ENCODE assay signal across 9 cellular contexts in genomic region chr1:213989740-213990472, GRCh38. TPM values are rescaled to one million over a fixed set of nuclear protein-coding genes. Genes with fewer than 3 reads are reported as not detected.
DNase-seq lines count a peak whose midpoint lies in the region; ATAC-seq and TF ChIP-seq lines count a peak whose summit lies in the region.
"Had no signal": no experiment of that assay in that cellular context is flagged by ENCODE, and none has a peak within 500 bp of the region (broad histone marks: within the 10 kb centered on the region; RNA-seq: fewer than 3 reads in every experiment).

No MANE protein-coding gene starts in this region.

- H3K4me1 Mint-ChIP-seq in MCF 10A (ENCODE audit: insufficient read depth, unreplicated experiment) (peaks cover 15% of the 10 kb centered on the region), T-helper 17 cell (peaks cover 20% of the 10 kb centered on the region)

- H3K9ac ChIP-seq in mammary epithelial cell (ENCODE audit: insufficient read depth, low read length): no peak overlapping the region

- TF ChIP-seq CTCF in MCF 10A (IDR thresholded peaks at IDR 0.05; ENCODE audit: unreplicated experiment): no peak
- TF ChIP-seq CTCF in mammary epithelial cell (conservative IDR thresholded peaks at IDR 0.05 in 1 of 2, IDR thresholded peaks at IDR 0.05 in 1 of 2; ENCODE audit: extremely low read depth in 1 of 2, insufficient read depth in 1 of 2, low read depth in 1 of 2, low read length in 2 of 2): no peak

- no peaks in the 10 kb centered on the region for H3K9me3 Mint-ChIP-seq in MCF 10A (ENCODE audit: unreplicated experiment)

- BruUV-seq in MCF 10A (replicated peaks; lab: Mats Ljungman, UMichigan): no TSS peak
- BruUV-seq in mammary epithelial cell (replicated peaks; lab: Mats Ljungman, UMichigan): no TSS peak

- DNase-seq in MCF 10A (ENCODE audit: unreplicated experiment) (peak; percentile 27), mammary epithelial cell (no peak), T-helper 17 cell (no peak), left lobe of liver (ENCODE audit: low spot score) (no peak), posterior cingulate gyrus (no peak)
- DNase-seq in stimulated activated CD4-positive, alpha-beta T cell treated with anti-CD3 and anti-CD28 coated beads, Interleukin-2, amount 100 ng/mL, for 24 hours: no peak
- no peak for DNase-seq in activated CD4-positive, alpha-beta T cell treated with anti-CD3 and anti-CD28 coated beads for 48 hours

- peaks cover 47% of the 10 kb centered on the region for H3K27me3 ChIP-seq in mammary epithelial cell (ENCODE audit: insufficient read depth, low read length)

- no peaks in the 10 kb centered on the region for H4K20me1 ChIP-seq in mammary epithelial cell (ENCODE audit: insufficient read depth, low read length)

- H3K27ac Mint-ChIP-seq in MCF 10A (ENCODE audit: low read depth, unreplicated experiment) (no peak overlapping the region), T-helper 17 cell (no peak overlapping the region)

- no peak overlapping the region for H3K4me3 ChIP-seq in mammary epithelial cell (replicated peaks in 1 of 3; ENCODE audit: insufficient read depth in 1 of 3, low read depth in 2 of 3, low read length in 3 of 3)
- H3K4me3 ChIP-seq in urinary bladder (ENCODE audit: low read depth, low read length): peak overlapping the region; percentile 60

- WGBS in mammary epithelial cell (ENCODE audit: low coverage, missing lambda C conversion rate): 36% methylated on average over 2 of the region's 5 CpGs
- 50% methylated on average over 5 of the region's 5 CpGs for WGBS in urinary bladder

- intact Hi-C loops in MCF 10A (cut with micrococcal nuclease) (loop anchor here (2.0 kb wide), 1 partner anchor 133 kb away; no protein-coding TSS in a partner anchor), mammary epithelial cell (cut with micrococcal nuclease) (loop anchor here (5.0 kb wide), 2 partner anchors 132 to 222 kb away; no protein-coding TSS in a partner anchor), posterior cingulate gyrus (cut with DNase I) (loop anchor here (10.0 kb wide), 1 partner anchor 855 kb away; no protein-coding TSS in a partner anchor)

- H3K9me3 ChIP-seq in mammary epithelial cell (replicated peaks; ENCODE audit: insufficient read depth, low read length) (no peaks in the 10 kb centered on the region), T-helper 17 cell (ENCODE audit: control insufficient read depth, low read length, poor library complexity, severe bottlenecking) (peaks cover 2% of the 10 kb centered on the region)
- H3K9me3 ChIP-seq: uterus had no signal

- H2AFZ ChIP-seq in mammary epithelial cell (ENCODE audit: low read depth, low read length): no peak overlapping the region

- H3K36me3 ChIP-seq in mammary epithelial cell (ENCODE audit: insufficient read depth, low read length) (no peaks in the 10 kb centered on the region), urinary bladder (ENCODE audit: insufficient read depth) (no peaks in the 10 kb centered on the region)
- H3K36me3 ChIP-seq: uterus had no signal

- in situ Hi-C loops in mammary epithelial cell (cut with MboI; ENCODE audit: low sequenced_read_pairs in 2 of 2): no loop called here

- H3K4me1 ChIP-seq in mammary epithelial cell (ENCODE audit: insufficient read depth, low read length): peaks cover 6% of the 10 kb centered on the region
- H3K4me1 ChIP-seq in urinary bladder (ENCODE audit: insufficient read depth): no peaks in the 10 kb centered on the region

- H3K79me2 ChIP-seq in mammary epithelial cell (ENCODE audit: insufficient read depth, low read length): no peaks in the 10 kb centered on the region

- POLR2A ChIA-PET in MCF 10A (lab: Yijun Ruan, JAX): interaction anchor here (0.7 to 4.4 kb wide), 6 partner anchors 9 to 342 kb away, joined by 3 to 31 read pairs (median 4); no protein-coding TSS in a partner anchor

- H3K4me2 ChIP-seq in mammary epithelial cell (ENCODE audit: insufficient read depth, low read depth, low read length): no peak overlapping the region

- CTCF ChIA-PET in MCF 10A (lab: Yijun Ruan, JAX): interaction anchor here (0.6 to 1.6 kb wide), 8 partner anchors 9 to 857 kb away, joined by 3 to 10 read pairs (median 6); no protein-coding TSS in a partner anchor
- CTCF ChIA-PET in mammary epithelial cell (lab: Charles Lee; ENCODE audit: low non-redundant PET): no interaction called here

- H3K36me3 Mint-ChIP-seq in MCF 10A (ENCODE audit: insufficient read depth, unreplicated experiment): no peaks in the 10 kb centered on the region
- H3K36me3 Mint-ChIP-seq in T-helper 17 cell (ENCODE audit: low read depth): peaks cover 9% of the 10 kb centered on the region

- H3K4me3 Mint-ChIP-seq in MCF 10A (ENCODE audit: unreplicated experiment) (peak overlapping the region; percentile 92), T-helper 17 cell (peak overlapping the region; percentile 84)

- dilution Hi-C loops in mammary epithelial cell (cut with HindIII; ENCODE audit: low sequenced_read_pairs): loop anchor here (5.0 kb wide), 1 partner anchor 48 kb away; no protein-coding TSS in a partner anchor

- H3K27me3 Mint-ChIP-seq in MCF 10A (ENCODE audit: insufficient read depth, unreplicated experiment): peaks cover 100% of the 10 kb centered on the region
- peaks cover 80% of the 10 kb centered on the region for H3K27me3 Mint-ChIP-seq in T-helper 17 cell

- H3K27ac ChIP-seq in mammary epithelial cell (ENCODE audit: insufficient read depth, low read depth, low read length) (no peak overlapping the region), urinary bladder (ENCODE audit: low read depth) (no peak overlapping the region)

- no peak for ATAC-seq in T-helper 17 cell
- ATAC-seq in left lobe of liver: peak; percentile 2

RNA-seq across cellular contexts. Expression of gene PROX1, which starts 2.1 kb away (rescaled TPM):
- total RNA-seq in MCF 10A (2022): 0.61 TPM in 2 replicates
- under 1 TPM; 0.33 to 0.35 TPM for total RNA-seq in mammary epithelial cell
- polyA plus RNA-seq in mammary epithelial cell: 0.09 TPM
- polyA minus RNA-seq in mammary epithelial cell: 37.7 TPM
- not detected for total RNA-seq in T-helper 17 cell
- total RNA-seq in left lobe of liver: 173 TPM
- 15.9 TPM for total RNA-seq in urinary bladder
- 1.4 TPM for polyA plus RNA-seq in urinary bladder

Comparison
In these comparisons a context has a peak if more than half of its experiments do, and no peak if none do; other contexts are left out.
1. RNA of gene PROX1, which starts 2.1 kb away (total RNA-seq): 173 TPM in left lobe of liver (single experiment) and 15.9 TPM in urinary bladder (single experiment); 0.61 TPM in MCF 10A, 0.33 to 0.35 TPM in mammary epithelial cell and not detected in T-helper 17 cell; every median in the first group is over 10 times any median in the second.